15 cellular contexts compared by ENCODE assay signal in genomic region chr19:27971071-27971470, GRCh38.
A peak's percentile ranks its signal among the peaks of the same experiment; 100 is the strongest.
DNase-seq lines count a peak whose midpoint lies in the region; ATAC-seq, FAIRE-seq and TF ChIP-seq lines count a peak whose summit lies in the region.
"Had no signal": no experiment of that assay in that cellular context is flagged by ENCODE, and none has a peak within 500 bp of the region (broad histone marks: within the 10 kb centered on the region; RNA-seq: fewer than 3 reads in every experiment).

No MANE protein-coding gene starts in this region.

- H3K36me3 ChIP-seq in bronchial epithelial cell (ENCODE audit: control insufficient read depth, insufficient read depth, low read length), result no peaks in the 10 kb centered on the region
- H3K36me3 ChIP-seq: vagina had no signal

- ATAC-seq in HG03280 (IDR thresholded peaks at IDR 0.05; ENCODE audit: unreplicated experiment), result no peak
- no peak for ATAC-seq in GM18498 (IDR thresholded peaks at IDR 0.05; ENCODE audit: unreplicated experiment)
- ATAC-seq: activated T-cell treated with anti-CD3 and anti-CD28 coated beads, Interleukin-2, amount 50 U/mL, for 4 hours had no signal

- no peaks in the 10 kb centered on the region for H3K27me3 ChIP-seq in bronchial epithelial cell (ENCODE audit: control insufficient read depth, insufficient read depth, low read length)
- H3K27me3 ChIP-seq: vagina had no signal

- DNase-seq in AG08395 (ENCODE audit: low spot score) (peak; percentile 44), HK-2 (ENCODE audit: unreplicated experiment) (peak; percentile 87), bronchial epithelial cell (ENCODE audit: low read depth) (peak; percentile 29), kidney glomerular epithelial cell (lab: John Stamatoyannopoulos, UW) (peak; percentile 96), T-helper 1 cell (no peak), DMS153 (lab: John Stamatoyannopoulos, UW) (no peak)
- DNase-seq: activated T-cell treated with anti-CD3 and anti-CD28 coated beads, Interleukin-2, amount 50 U/mL, for 4 hours; NCI-H2081 treated with DMSO at 0.1 percent for 48 hours; NK-92 treated with Interleukin-12 subunit alpha and Interleukin-12 subunit beta, amount 100 ng/mL, for 24 hours; stimulated activated CD4-positive, alpha-beta T cell treated with anti-CD3 and anti-CD28 coated beads, Interleukin-1b, Interleukin-23, amount 100 ng/mL, for 48 hours; SW 1271 had no signal

- no peak for FAIRE-seq in bronchial epithelial cell (lab: Jason Lieb, UNC)
- FAIRE-seq: GM12892 had no signal

- TF ChIP-seq CTCF in bronchial epithelial cell (IDR thresholded peaks at IDR 0.05; ENCODE audit: insufficient read depth, low read length, severe bottlenecking), result no peak

- no peak overlapping the region for H3K4me3 ChIP-seq in bronchial epithelial cell (ENCODE audit: low read depth, low read length)
- H3K4me3 ChIP-seq: vagina had no signal

Comparison
In these comparisons a context has a peak if more than half of its experiments do, and no peak if none do; other contexts are left out.
1. DNase-seq: peak in AG08395 (single experiment), HK-2 (single experiment), bronchial epithelial cell (single experiment) and kidney glomerular epithelial cell (single experiment); none in T-helper 1 cell (0 of 5) and DMS153 (single experiment).